ENCODE assay signal across 1 cellular context in the genomic region with DNA sequence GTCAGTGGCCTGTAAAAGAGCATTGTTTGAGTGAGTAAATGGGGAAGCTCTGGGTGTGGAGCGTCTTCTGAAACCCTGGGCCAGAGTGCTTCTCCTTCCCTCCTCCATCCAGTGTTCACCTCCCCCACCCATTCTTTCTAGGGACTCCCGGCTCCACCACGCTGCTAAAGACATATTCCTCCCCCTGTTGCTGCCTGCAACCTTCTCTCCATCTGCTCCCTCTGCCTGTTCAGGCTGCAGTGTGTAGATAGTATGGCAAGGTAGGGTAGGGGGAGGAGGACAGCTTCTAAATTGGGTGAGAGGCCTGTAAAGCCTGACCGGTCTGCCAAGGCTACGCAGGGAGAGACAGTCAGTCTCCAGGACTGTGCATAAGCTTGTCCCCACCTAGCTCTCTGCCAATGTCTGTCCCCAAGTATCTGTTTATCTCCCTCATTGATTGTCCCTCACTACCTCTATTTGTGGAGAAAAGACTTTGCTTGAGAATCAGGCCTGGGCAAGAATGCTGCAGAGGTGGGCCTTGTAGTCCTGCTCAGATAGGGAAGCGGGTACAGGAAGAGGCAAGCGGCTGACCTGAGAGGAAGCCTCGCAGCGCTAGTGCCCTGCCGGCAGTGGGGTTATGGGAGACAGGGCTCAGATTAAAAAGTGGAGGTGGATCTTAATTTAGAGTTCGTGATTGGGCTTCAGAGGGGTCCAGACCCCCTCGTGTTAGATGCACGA.
TF ChIP-seq lines count a peak whose summit lies in the region.

No MANE protein-coding gene starts in this region.

TF ChIP-seq in WTC11, 78 proteins besides CTCF, POLR2A, EP300 and RAD21 (continued from another document):
- TF ChIP-seq, protein P1, sequence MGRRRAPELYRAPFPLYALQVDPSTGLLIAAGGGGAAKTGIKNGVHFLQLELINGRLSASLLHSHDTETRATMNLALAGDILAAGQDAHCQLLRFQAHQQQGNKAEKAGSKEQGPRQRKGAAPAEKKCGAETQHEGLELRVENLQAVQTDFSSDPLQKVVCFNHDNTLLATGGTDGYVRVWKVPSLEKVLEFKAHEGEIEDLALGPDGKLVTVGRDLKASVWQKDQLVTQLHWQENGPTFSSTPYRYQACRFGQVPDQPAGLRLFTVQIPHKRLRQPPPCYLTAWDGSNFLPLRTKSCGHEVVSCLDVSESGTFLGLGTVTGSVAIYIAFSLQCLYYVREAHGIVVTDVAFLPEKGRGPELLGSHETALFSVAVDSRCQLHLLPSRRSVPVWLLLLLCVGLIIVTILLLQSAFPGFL (CRISPR knock-in tag; IDR thresholded peaks at IDR 0.05; ENCODE audit: borderline replicate concordance) = no peak
- no peak for TF ChIP-seq GRHL2 (CRISPR knock-in tag; IDR thresholded peaks at IDR 0.05; ENCODE audit: insufficient replicate concordance, severe bottlenecking)
